8 cellular contexts compared by ENCODE assay signal in the genomic region with DNA sequence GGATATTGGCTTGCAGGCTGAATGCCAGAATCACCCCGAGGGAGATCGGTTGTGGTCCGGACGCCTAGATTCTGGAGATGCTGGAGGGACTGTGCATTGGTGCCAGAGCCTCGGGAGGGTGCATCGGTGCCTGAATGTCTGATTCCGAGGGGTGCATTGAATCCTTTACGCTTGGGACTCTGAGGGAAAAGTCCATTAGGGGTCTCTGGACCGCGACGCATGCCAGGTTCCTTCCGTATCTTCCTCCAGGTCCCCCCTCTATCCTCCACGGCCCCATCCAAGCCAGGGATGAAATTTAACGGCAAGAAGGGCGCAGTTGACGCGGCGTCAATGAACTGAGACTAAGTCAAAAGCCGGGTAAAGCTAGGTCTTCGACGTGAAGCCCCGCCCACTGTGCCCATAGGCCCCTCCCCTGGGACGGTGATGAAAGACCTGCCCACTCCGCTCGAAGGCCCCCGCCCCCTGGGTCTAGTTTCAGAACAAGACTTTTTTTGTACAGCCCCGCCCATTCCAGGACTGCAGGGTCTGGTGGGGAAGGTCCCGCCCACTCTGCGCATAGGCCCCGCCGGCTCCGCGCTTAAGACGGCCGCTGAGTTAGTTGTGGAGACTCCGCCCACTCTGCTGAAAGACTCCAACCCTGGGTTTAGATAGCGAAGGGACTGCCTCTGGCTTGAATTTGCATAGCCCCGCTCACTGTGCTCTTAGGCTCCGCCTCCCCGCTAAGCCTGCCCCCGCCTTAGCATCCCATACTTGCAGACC. TPM values are rescaled to one million over a fixed set of nuclear protein-coding genes. Genes with fewer than 3 reads are reported as not detected.
A peak's percentile ranks its signal among the peaks of the same experiment; 100 is the strongest.
DNase-seq lines count a peak whose midpoint lies in the region; ATAC-seq, FAIRE-seq and TF ChIP-seq lines count a peak whose summit lies in the region.

No MANE protein-coding gene starts in this region.

- no peak for FAIRE-seq in bronchial epithelial cell (lab: Jason Lieb, UNC)

- TF ChIP-seq CTCF in WI38 (IDR thresholded peaks at IDR 0.05; ENCODE audit: low read depth, low read length) (no peak), bronchial epithelial cell (IDR thresholded peaks at IDR 0.05; ENCODE audit: insufficient read depth, low read length, severe bottlenecking) (no peak)

- H3K4me1 ChIP-seq in iPS-20b (ENCODE audit: insufficient read depth, low read length) (peaks cover 14% of the 10 kb centered on the region; the same call in 1 of the 2 replicates), skeletal muscle tissue (ENCODE audit: control insufficient read depth in 3 of 3, insufficient read depth in 3 of 3, low read length in 3 of 3) (peaks cover 16 to 33% (median 23%) of the 10 kb centered on the region in 3 donors)

- H3K27ac ChIP-seq in iPS-20b (ENCODE audit: low read length): no peak overlapping the region
- peak overlapping the region; percentile 85 for H3K27ac ChIP-seq in skeletal muscle tissue (ENCODE audit: low read depth, low read length)

- H3K27me3 ChIP-seq in bronchial epithelial cell (ENCODE audit: control insufficient read depth, insufficient read depth, low read length) (no peaks in the 10 kb centered on the region), iPS-20b (ENCODE audit: insufficient read depth, low read length) (no peaks in the 10 kb centered on the region), skeletal muscle tissue (ENCODE audit: control insufficient read depth in 3 of 3, insufficient read depth in 3 of 3, low read length in 3 of 3) (no peaks in the 10 kb centered on the region)

- H3K9me3 ChIP-seq in iPS-20b (ENCODE audit: insufficient read depth, low read depth, low read length) (peaks cover 6% of the 10 kb centered on the region; the same call in 1 of the 2 replicates), skeletal muscle tissue (ENCODE audit: control insufficient read depth in 3 of 3, low read length in 3 of 3) (peaks cover 0 to 2% (median 0%) of the 10 kb centered on the region in 3 donors)

- peak overlapping the region; percentile 63; the same call in 1 of the 2 replicates for H3K9ac ChIP-seq in iPS-20b (ENCODE audit: low read depth, low read length)
- peak overlapping the region; percentile 60 to 86 (median 86) for H3K9ac ChIP-seq in skeletal muscle tissue (ENCODE audit: low read depth in 1 of 3, low read length in 3 of 3)

- H3K36me3 ChIP-seq in bronchial epithelial cell (ENCODE audit: control insufficient read depth, insufficient read depth, low read length) (no peaks in the 10 kb centered on the region), iPS-20b (ENCODE audit: insufficient read depth, low read depth, low read length) (peaks cover 16% of the 10 kb centered on the region), skeletal muscle tissue (ENCODE audit: control insufficient read depth in 3 of 3, insufficient read depth in 3 of 3, low read length in 3 of 3) (peaks cover 6% of the 10 kb centered on the region in 3 donors)

- H3K4me3 ChIP-seq in WI38 (ENCODE audit: low read depth, low read length) (peak overlapping the region; percentile 66), bronchial epithelial cell (ENCODE audit: low read depth, low read length) (peak overlapping the region; percentile 62), iPS-20b (ENCODE audit: low read length) (peak overlapping the region; percentile 70), skeletal muscle tissue (ENCODE audit: low read length in 3 of 3) (peak overlapping the region; percentile 91 to 95 (median 92))

- DNase-seq in NCI-H1417 (lab: John Stamatoyannopoulos, UW) (peak; percentile 72 to 98 (median 86)), NCI-H1417 treated with DMSO at 0.1 percent for 48 hours (lab: John Stamatoyannopoulos, UW) (no peak), NCI-H2196 (lab: John Stamatoyannopoulos, UW; ENCODE audit: unreplicated experiment) (peak; percentile 99), bronchial epithelial cell (ENCODE audit: low read depth) (peak; percentile 98)

- peak; percentile 64 for ATAC-seq in HG03095 (IDR thresholded peaks at IDR 0.05; ENCODE audit: unreplicated experiment)

RNA-seq across cellular contexts. Expression of a gene that starts 0.7 kb away (rescaled TPM):
- total RNA-seq in bronchial epithelial cell (not detected in 2 replicates), skeletal muscle tissue (not detected)

RNA-seq across cellular contexts. Expression of a gene that starts 6.7 kb away (rescaled TPM):
- 179 and 183 TPM in 2 replicates for total RNA-seq in bronchial epithelial cell
- 32.4 TPM for total RNA-seq in skeletal muscle tissue

RNA-seq across cellular contexts. Expression of a gene that starts 29.2 kb away (rescaled TPM):
- total RNA-seq in bronchial epithelial cell: 7.9 and 32.3 TPM in 2 replicates
- total RNA-seq in skeletal muscle tissue: 4.7 TPM

RNA-seq across cellular contexts. Expression of a gene that starts 41.6 kb away (rescaled TPM):
- 8.3 and 10.5 TPM in 2 replicates for total RNA-seq in bronchial epithelial cell
- total RNA-seq in skeletal muscle tissue: 7.3 TPM

RNA-seq across cellular contexts. Expression of a gene that starts 41.9 kb away (rescaled TPM):
- total RNA-seq in bronchial epithelial cell (0.53 and 0.64 TPM in 2 replicates), skeletal muscle tissue (6.8 TPM)
